ENCODE assay signal across 8 cellular contexts in the genomic region with DNA sequence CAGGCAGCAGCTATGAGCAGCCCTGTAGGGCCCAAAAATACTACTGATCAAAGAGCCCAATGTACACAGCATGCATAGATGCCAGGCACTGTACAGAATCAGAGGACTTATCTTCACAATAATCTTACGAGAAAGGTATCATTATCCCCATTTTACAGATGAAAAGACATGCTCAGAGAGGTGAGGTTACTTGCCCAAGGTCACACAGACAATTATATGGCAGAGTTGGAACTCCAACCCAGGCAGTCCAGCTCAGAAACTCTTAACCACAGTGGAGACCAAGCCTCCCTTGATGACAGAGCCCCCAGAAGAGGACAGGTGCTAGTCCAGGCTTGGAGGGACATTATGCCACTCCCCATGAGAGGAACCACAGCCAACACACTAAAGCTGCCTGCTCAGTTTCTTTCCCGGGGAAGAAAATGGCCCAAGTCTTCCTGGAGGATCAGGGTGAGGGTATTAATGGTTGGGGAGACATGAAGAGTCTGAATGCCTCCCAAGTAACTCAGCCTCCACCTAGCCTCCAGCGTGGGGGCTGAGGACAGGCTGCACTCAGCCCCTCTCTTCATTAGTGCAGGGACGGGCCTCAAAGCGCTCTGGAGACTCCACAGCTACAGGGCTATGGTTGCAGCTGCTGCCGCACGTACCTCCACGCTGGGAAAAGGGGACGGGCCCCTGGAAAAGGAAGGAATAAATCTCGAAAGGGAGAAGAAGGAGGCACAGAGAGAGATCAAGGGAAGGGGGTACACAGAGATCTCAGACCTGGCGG. TPM values are rescaled to one million over a fixed set of nuclear protein-coding genes. Genes with fewer than 3 reads are reported as not detected.
DNase-seq lines count a peak whose midpoint lies in the region; ATAC-seq and TF ChIP-seq lines count a peak whose summit lies in the region.

No MANE protein-coding gene starts in this region.

- no peaks in the 10 kb centered on the region for H3K9me3 Mint-ChIP-seq in WTC11

- peak overlapping the region; percentile 97 for H3K4me3 Mint-ChIP-seq in WTC11

- H3K4me1 Mint-ChIP-seq in WTC11 = peaks cover 23% of the 10 kb centered on the region

- peak overlapping the region in 1 of 4 donors; percentile 19 for H3K27ac ChIP-seq in gastrocnemius medialis

- in situ Hi-C loops in gastrocnemius medialis (cut with MboI; ENCODE audit: low sequenced_read_pairs in 4 of 4) = loop anchor here in 1 of 4 donors (25.0 kb wide), 1 partner anchor 111 kb away; the partner anchor contains the start of genes SDF2 and SUPT6H

- no peak for TF ChIP-seq POLR2A in gastrocnemius medialis (IDR thresholded peaks at IDR 0.05)

- ATAC-seq in GM21447 (IDR thresholded peaks at IDR 0.05; ENCODE audit: unreplicated experiment) = peak; percentile 5
- ATAC-seq in WTC11 = peak; percentile 2; the same call in 1 of the 2 replicates
- ATAC-seq in left cardiac atrium = peak; percentile 22 to 23
- no peak for ATAC-seq in gastrocnemius medialis
- no peak for ATAC-seq in HG02571 (IDR thresholded peaks at IDR 0.05; ENCODE audit: unreplicated experiment)
- no peak for ATAC-seq in HG03432 (IDR thresholded peaks at IDR 0.05; ENCODE audit: unreplicated experiment)

- H3K4me1 ChIP-seq in gastrocnemius medialis = peaks cover 10 to 15% of the 10 kb centered on the region in 2 donors

- H3K36me3 ChIP-seq in gastrocnemius medialis = peaks cover 0 to 43% of the 10 kb centered on the region in 2 donors

- H3K27me3 ChIP-seq in gastrocnemius medialis = no peaks in the 10 kb centered on the region

- peaks cover 27% of the 10 kb centered on the region for H3K36me3 Mint-ChIP-seq in WTC11

- DNase-seq in 8988T = peak; percentile 55
- DNase-seq in WTC11 (ENCODE audit: low spot score) = no peak
- no peak for DNase-seq in left cardiac atrium
- no peak for DNase-seq in gastrocnemius medialis
- DNase-seq in activated CD4-positive, alpha-beta T cell treated with anti-CD3 and anti-CD28 coated beads for 1 hour = no peak

- no peaks in the 10 kb centered on the region for H3K9me3 ChIP-seq in gastrocnemius medialis

- intact Hi-C loops in left cardiac atrium (cut with DNase I) (loop anchor here in 1 of 2 donors (5.0 kb wide), 1 partner anchor 61 kb away; the partner anchor contains the start of gene RSKR), gastrocnemius medialis (cut with DNase I; ENCODE audit: low total_unique reads) (loop anchor here (2.0 kb wide), 2 partner anchors 25 to 47 kb away; partner anchors contain the start of genes ALDOC and SPAG5)

- no peak overlapping the region; the same call in 1 of the 2 replicates for H3K27ac Mint-ChIP-seq in WTC11

- peak overlapping the region; percentile 60 to 88 (median 77) for H3K4me3 ChIP-seq in gastrocnemius medialis

- CTCF ChIA-PET in WTC11 (lab: Charles Lee) = interaction anchor here (0.6 to 2.1 kb wide), 9 partner anchors 11 to 143 kb away, joined by 3 to 8 read pairs (median 4); partner anchors contain the start of genes ALDOC and PIGS

- POLR2A ChIA-PET in WTC11 (lab: Charles Lee) = interaction anchor here (0.6 to 1.0 kb wide), 2 partner anchors 160 to 216 kb away, joined by 3 to 5 read pairs; partner anchors contain the start of genes IFT20, PROCA1 and TNFAIP1

- no peaks in the 10 kb centered on the region for H3K27me3 Mint-ChIP-seq in WTC11 (ENCODE audit: low read depth)

- TF ChIP-seq CTCF in WTC11 (IDR thresholded peaks at IDR 0.05) = no peak
- no peak for TF ChIP-seq CTCF in gastrocnemius medialis (IDR thresholded peaks at IDR 0.05 in 4 of 5, conservative IDR thresholded peaks at IDR 0.05 in 1 of 5)

TF ChIP-seq in WTC11, 78 proteins besides CTCF, POLR2A, EP300 and RAD21:
- TF ChIP-seq AFF4 (CRISPR knock-in tag; IDR thresholded peaks at IDR 0.05; ENCODE audit: borderline replicate concordance) (no peak), ZSCAN18 (CRISPR knock-in tag; IDR thresholded peaks at IDR 0.05) (no peak), EMX1 (CRISPR knock-in tag; IDR thresholded peaks at IDR 0.05) (no peak)

RNA-seq across cellular contexts. Expression of gene UNC119, which starts 0.8 kb away (rescaled TPM):
- 53.3 to 59.6 TPM (median 54.6 TPM) in 3 replicates for total RNA-seq in WTC11 (2021)
- total RNA-seq in left cardiac atrium = 10 to 100 TPM; 13.6 to 23.6 TPM
- 10 to 100 TPM in 1 of 4 donors, 1 to 10 TPM in 3; 3.1 to 10.2 (median 6.3) TPM for total RNA-seq in gastrocnemius medialis

RNA-seq across cellular contexts. Expression of gene PIGS, which starts 19.7 kb away (rescaled TPM):
- 50.6 to 55.0 TPM (median 54.6 TPM) in 3 replicates for total RNA-seq in WTC11 (2021)
- 10 to 100 TPM; 39.9 to 41.4 TPM for total RNA-seq in left cardiac atrium
- 10 to 100 TPM; 25.0 to 63.0 (median 50.0) TPM for total RNA-seq in gastrocnemius medialis

RNA-seq across cellular contexts. Expression of gene ALDOC, which starts 25.1 kb away (rescaled TPM):
- total RNA-seq in WTC11 (2021) (73.5 to 95.7 TPM (median 94.2 TPM) in 3 replicates), left cardiac atrium (100 to 1,000 TPM; 138 to 164 TPM), gastrocnemius medialis (1 to 10 TPM in 3 of 4 donors, under 1 TPM in 1; 0.87 to 7.0 (median 3.3) TPM)

RNA-seq across cellular contexts. Expression of gene FOXN1, which starts 45.5 kb away (rescaled TPM):
- total RNA-seq in WTC11 (2021) (not detected in 3 replicates), left cardiac atrium (not detected), gastrocnemius medialis (not detected)

RNA-seq across cellular contexts. Expression of gene SPAG5, which starts 47.2 kb away (rescaled TPM):
- total RNA-seq in WTC11 (2021) (120 to 146 TPM (median 125 TPM) in 3 replicates), left cardiac atrium (1 to 10 TPM in 1 of 2 donors, under 1 TPM in 1; 0.97 to 2.7 TPM), gastrocnemius medialis (1 to 10 TPM in 2 of 4 donors, under 1 TPM in 2; 0.41 to 1.5 (median 0.96) TPM)

Comparison
In these comparisons a context has a peak if more than half of its experiments do, and no peak if none do; other contexts are left out.
1. ATAC-seq: peak in GM21447 (single experiment), WTC11 (single experiment) and left cardiac atrium (2 of 2); none in gastrocnemius medialis (0 of 2), HG02571 (single experiment) and HG03432 (single experiment).